In genomic region chr22:49042066-49042465, GRCh38 we compare ENCODE assay signal across 22 cellular contexts.
DNase-seq lines count a peak whose midpoint lies in the region; ATAC-seq and TF ChIP-seq lines count a peak whose summit lies in the region.
"Had no signal": no experiment of that assay in that cellular context is flagged by ENCODE, and none has a peak within 500 bp of the region (broad histone marks: within the 10 kb centered on the region; RNA-seq: fewer than 3 reads in every experiment).

No MANE protein-coding gene starts in this region.

- H3K9ac ChIP-seq in SK-N-MC (ENCODE audit: insufficient read length): no peak overlapping the region

- intact Hi-C loops in A673 (cut with micrococcal nuclease; ENCODE audit: unreplicated experiment) (loop anchor here (10.0 kb wide), 1 partner anchor 467 kb away; no protein-coding TSS in a partner anchor), sciatic nerve (cut with DNase I) (no loop called here)

- POLR2A ChIA-PET in A673 (lab: Charles Lee; ENCODE audit: low non-redundant PET): no interaction called here

- H3K36me3 ChIP-seq in A673 (ENCODE audit: insufficient read depth, low read length, poor library complexity, severe bottlenecking) (no peaks in the 10 kb centered on the region), SK-N-MC (ENCODE audit: insufficient read depth, low read length) (no peaks in the 10 kb centered on the region)
- H3K36me3 ChIP-seq: BE2C had no signal

- BruUV-seq in A673 (replicated peaks; lab: Mats Ljungman, UMichigan): no TSS peak

- H3K4me1 ChIP-seq in A673 (ENCODE audit: insufficient read depth, low read length, poor library complexity, severe bottlenecking): peaks cover 32% of the 10 kb centered on the region
- H3K4me1 ChIP-seq: BE2C had no signal

- TF ChIP-seq CTCF in A673 (conservative IDR thresholded peaks at IDR 0.05; ENCODE audit: low read depth, low read length): no peak

- H3K27ac ChIP-seq in A673 (ENCODE audit: low read depth, low read length, poor library complexity, severe bottlenecking): peak overlapping the region; percentile 26
- H3K27ac ChIP-seq in SK-N-MC: peak overlapping the region; percentile 15
- H3K27ac ChIP-seq: HL-60 had no signal

- no peaks in the 10 kb centered on the region for H3K9me3 ChIP-seq in A673 (ENCODE audit: low read depth, low read length, poor library complexity, severe bottlenecking)
- H3K9me3 ChIP-seq in SK-N-MC (ENCODE audit: low read depth, low read length): no peaks in the 10 kb centered on the region
- H3K9me3 ChIP-seq: BE2C had no signal

- H3K27me3 ChIP-seq in A673 (replicated peaks; ENCODE audit: insufficient read depth, low read depth, low read length, poor library complexity): no peaks in the 10 kb centered on the region
- H3K27me3 ChIP-seq: BE2C had no signal

- CTCF ChIA-PET in A673 (lab: Charles Lee): no interaction called here

- no peak for ATAC-seq in sciatic nerve
- ATAC-seq: GM12878, HCT116 had no signal

- H3K4me3 ChIP-seq in A673 (ENCODE audit: low read depth, low read length, poor library complexity, severe bottlenecking) (no peak overlapping the region), SK-N-MC (no peak overlapping the region; the same call in 1 of the 2 replicates)
- H3K4me3 ChIP-seq: GM12878 had no signal

- DNase-seq in activated effector memory CD4-positive, alpha-beta T cell treated with anti-CD3 and anti-CD28 coated beads, Interleukin-2, amount 50 U/mL, for 16 hours: peak; percentile 28
- DNase-seq in activated effector memory CD4-positive, alpha-beta T cell treated with Interleukin-2 at 50 U/mL for 16 hours: no peak
- DNase-seq in A673 (ENCODE audit: low spot score) (peak; percentile 28), SK-N-MC (ENCODE audit: low read depth, low spot score) (no peak), sciatic nerve (ENCODE audit: low spot score) (peak; percentile 10), NCI-H1092 (lab: John Stamatoyannopoulos, UW) (no peak)
- DNase-seq: ACHN; BE2C; C1 segment of cervical spinal cord; CD4-positive, CD25-positive, alpha-beta regulatory T cell; CD8-positive, alpha-beta memory T cell; COR-L47; DMS 273 treated with DMSO at 0.1 percent for 48 hours; DMS53; DND-41; EL; GOT3; H7; HFFc6 had no signal

Comparison
In these comparisons a context has a peak if more than half of its experiments do, and no peak if none do; other contexts are left out.
1. DNase-seq: peak in activated effector memory CD4-positive, alpha-beta T cell treated with anti-CD3 and anti-CD28 coated beads, Interleukin-2, amount 50 U/mL, for 16 hours (single experiment), A673 (single experiment) and sciatic nerve (single experiment); none in activated effector memory CD4-positive, alpha-beta T cell treated with Interleukin-2 at 50 U/mL for 16 hours (single experiment), SK-N-MC (single experiment) and NCI-H1092 (single experiment).